Comparison of ENCODE assay signal across 1 cellular context in genomic region chr12:55866454-55867004, GRCh38. TPM values are rescaled to one million over a fixed set of nuclear protein-coding genes. Genes with fewer than 3 reads are reported as not detected.
"Had no signal": no experiment of that assay in that cellular context is flagged by ENCODE, and none has a peak within 500 bp of the region (broad histone marks: within the 10 kb centered on the region; RNA-seq: fewer than 3 reads in every experiment).

No MANE protein-coding gene starts in this region.

RNA-seq across cellular contexts. Expression of gene MMP19, which starts 23.8 kb away (rescaled TPM):
- polyA plus RNA-seq: IgD-negative memory B cell had no signal
